In genomic region chr5:80141681-80142080, GRCh38 we compare ENCODE assay signal across 9 cellular contexts.
DNase-seq lines count a peak whose midpoint lies in the region; ATAC-seq and TF ChIP-seq lines count a peak whose summit lies in the region.
"Had no signal": no experiment of that assay in that cellular context is flagged by ENCODE, and none has a peak within 500 bp of the region (broad histone marks: within the 10 kb centered on the region; RNA-seq: fewer than 3 reads in every experiment).

No MANE protein-coding gene starts in this region.

- TF ChIP-seq POLR2A in testis (IDR thresholded peaks at IDR 0.05) = no peak

- TF ChIP-seq CTCF in lung (IDR thresholded peaks at IDR 0.05; ENCODE audit: control extremely low read depth, extremely low read depth) (no peak), testis (IDR thresholded peaks at IDR 0.05) (no peak)

- H3K36me3 ChIP-seq in lung (ENCODE audit: control insufficient read depth in 2 of 2, insufficient read depth in 2 of 2, low read length in 2 of 2) = peaks cover 3 to 6% of the 10 kb centered on the region in 2 donors
- H3K36me3 ChIP-seq in testis (ENCODE audit: low read depth, missing control alignments) = no peaks in the 10 kb centered on the region

- H3K27ac ChIP-seq in angular gyrus (ENCODE audit: low read depth, low read length) (peak overlapping the region; percentile 49), lung (ENCODE audit: low read depth in 1 of 2, low read length in 1 of 2) (peak overlapping the region; percentile 65 to 95), testis (peak overlapping the region; percentile 71 to 88)

- POLR2A ChIA-PET in activated CD4-positive, alpha-beta T cell treated with anti-CD3 and anti-CD28 coated beads, Interleukin-2, amount 10 ng/mL, durations not matched to agents 7 days and 5 days (lab: Charles Lee) = interaction anchor here (0.6 kb wide), 1 partner anchor 96 kb away, joined by 5 read pairs; no protein-coding TSS in a partner anchor

- H3K36me3 Mint-ChIP-seq in activated CD4-positive, alpha-beta T cell treated with anti-CD3 and anti-CD28 coated beads, Interleukin-2, amount 10 ng/mL, durations not matched to agents 7 days and 5 days (ENCODE audit: low read depth) = peaks cover 87% of the 10 kb centered on the region

- peaks cover 9 to 17% of the 10 kb centered on the region in 2 donors for H3K4me1 ChIP-seq in lung (ENCODE audit: control insufficient read depth in 2 of 2, insufficient read depth in 2 of 2, low read length in 2 of 2)
- H3K4me1 ChIP-seq in testis = peaks cover 39% of the 10 kb centered on the region

- H3K27me3 ChIP-seq in lung (ENCODE audit: control insufficient read depth, insufficient read depth) (no peaks in the 10 kb centered on the region), testis (no peaks in the 10 kb centered on the region)

- intact Hi-C loops in testis (cut with DNase I; ENCODE audit: low total_unique reads) = no loop called here

- WGBS in lung, 2 donors = 52 to 67% methylated on average over 3 of the region's 3 CpGs
- 24 to 25% methylated on average over 3 of the region's 3 CpGs for WGBS in testis, 2 donors

- no peaks in the 10 kb centered on the region for H3K9me3 ChIP-seq in lung (ENCODE audit: control insufficient read depth in 2 of 2, insufficient read depth in 1 of 2, low read length in 1 of 2)
- H3K9me3 ChIP-seq in testis = no peaks in the 10 kb centered on the region

- H3K4me3 Mint-ChIP-seq in activated CD4-positive, alpha-beta T cell treated with anti-CD3 and anti-CD28 coated beads, Interleukin-2, amount 10 ng/mL, durations not matched to agents 7 days and 5 days = no peak overlapping the region

- H3K4me1 Mint-ChIP-seq in activated CD4-positive, alpha-beta T cell treated with anti-CD3 and anti-CD28 coated beads, Interleukin-2, amount 10 ng/mL, durations not matched to agents 7 days and 5 days = peaks cover 76% of the 10 kb centered on the region

- no peaks in the 10 kb centered on the region for H3K27me3 Mint-ChIP-seq in activated CD4-positive, alpha-beta T cell treated with anti-CD3 and anti-CD28 coated beads, Interleukin-2, amount 10 ng/mL, durations not matched to agents 7 days and 5 days

- peak overlapping the region; percentile 86 for H3K27ac Mint-ChIP-seq in activated CD4-positive, alpha-beta T cell treated with anti-CD3 and anti-CD28 coated beads, Interleukin-2, amount 10 ng/mL, durations not matched to agents 7 days and 5 days

- ATAC-seq in lung (ENCODE audit: insufficient read depth, low FRiP score) = no peak

- H3K4me3 ChIP-seq in lung (no peak overlapping the region), testis (no peak overlapping the region)

- CTCF ChIA-PET in activated CD4-positive, alpha-beta T cell treated with anti-CD3 and anti-CD28 coated beads, Interleukin-2, amount 10 ng/mL, durations not matched to agents 7 days and 5 days (lab: Charles Lee) = interaction anchor here (1.3 to 1.4 kb wide), 2 partner anchors 9 to 29 kb away, joined by 3 to 5 read pairs; no protein-coding TSS in a partner anchor

- H3K9me3 Mint-ChIP-seq in activated CD4-positive, alpha-beta T cell treated with anti-CD3 and anti-CD28 coated beads, Interleukin-2, amount 10 ng/mL, durations not matched to agents 7 days and 5 days = peaks cover 3% of the 10 kb centered on the region

- in situ Hi-C loops in G401 (cut with HindIII; ENCODE audit: low sequenced_read_pairs) = no loop called here

- DNase-seq in activated CD4-positive, alpha-beta T cell treated with anti-CD3 and anti-CD28 coated beads, Interleukin-2, amount 10 ng/mL, durations not matched to agents 7 days and 5 days = no peak
- DNase-seq in activated CD4-positive, alpha-beta T cell treated with anti-CD3 and anti-CD28 coated beads for 4 hours = no peak
- DNase-seq in lung (ENCODE audit: low spot score) = no peak
- DNase-seq in testis = no peak
- no peak for DNase-seq in G401 (ENCODE audit: low spot score)
- DNase-seq in NCI-H526 (lab: John Stamatoyannopoulos, UW) = no peak
- DNase-seq in NCI-H2227 treated with DMSO at 0.1 percent for 48 hours (lab: John Stamatoyannopoulos, UW) = no peak
- DNase-seq: NCI-H1048 had no signal
